32 cellular contexts compared by ENCODE assay signal in genomic region chr12:45816652-45817051, GRCh38.
"Had no signal": no experiment of that assay in that cellular context is flagged by ENCODE, and none has a peak within 500 bp of the region (broad histone marks: within the 10 kb centered on the region; RNA-seq: fewer than 3 reads in every experiment).

No MANE protein-coding gene starts in this region.

- ATAC-seq: activated CD4-positive, CD25-positive, alpha-beta regulatory T cell treated with anti-CD3 and anti-CD28 coated beads, Interleukin-2, amount 50 U/mL, for 24 hours; gastroesophageal sphincter; heart left ventricle; pancreas; sciatic nerve; stimulated activated naive CD8-positive, alpha-beta T cell treated with anti-CD3 and anti-CD28 coated beads, Interleukin-15, Interleukin-2, amounts not matched to agents 100 U/mL and 50 U/mL, for 24 hours had no signal

- H3K4me3 ChIP-seq: cardiac muscle cell, colonic mucosa, dorsolateral prefrontal cortex, gastroesophageal sphincter, heart left ventricle, pancreas, prostate gland, skin epidermis, testis, transverse colon had no signal

- DNase-seq: activated CD4-positive, alpha-beta memory T cell treated with anti-CD3 and anti-CD28 coated beads, Interleukin-2, amount 10 ng/mL, durations not matched to agents 7 days and 5 days; activated CD4-positive, alpha-beta T cell treated with anti-CD3 and anti-CD28 coated beads for 48 hours; activated CD8-positive, alpha-beta memory T cell treated with anti-CD3 and anti-CD28 coated beads, Interleukin-2, amount 50 U/mL, for 48 hours; activated gamma-delta T cell treated with Interleukin-2 at 50 U/mL for 16 hours; activated naive CD4-positive, alpha-beta T cell treated with anti-CD3 and anti-CD28 coated beads, Interleukin-2, amount 50 U/mL, for 16 hours; activated T-cell treated with anti-CD3 and anti-CD28 coated beads, Interleukin-2, amount 50 U/mL, for 24 hours; amygdala; cerebellar nuclear complex; colonic mucosa; dorsolateral prefrontal cortex; effector memory CD4-positive, alpha-beta T cell; heart left ventricle; naive B cell; nephron progenitor cell; nucleus accumbens; pancreas; retina; stimulated activated CD4-positive, alpha-beta T cell treated with anti-CD3 and anti-CD28 coated beads, Interleukin-12 subunit alpha, Interleukin-12 subunit beta, amount 100 ng/mL, for 4 hours; stimulated activated CD4-positive, alpha-beta T cell treated with anti-CD3 and anti-CD28 coated beads, Interleukin-4, amount 100 ng/mL, for 1 hour; stimulated activated naive CD8-positive, alpha-beta T cell treated with anti-CD3 and anti-CD28 coated beads, Interleukin-15, Interleukin-2, amounts not matched to agents 100 U/mL and 50 U/mL, for 24 hours; T-helper 9 cell; testis; transverse colon had no signal

- H3K4me3 Mint-ChIP-seq: activated CD4-positive, alpha-beta memory T cell treated with anti-CD3 and anti-CD28 coated beads, Interleukin-2, amount 10 ng/mL, durations not matched to agents 7 days and 5 days; activated T-cell treated with anti-CD3 and anti-CD28 coated beads, Interleukin-2, amount 50 U/mL, for 24 hours; mesothelial cell of epicardium; naive B cell; nephron progenitor cell; T-helper 1 cell treated with Interleukin-12 subunit alpha and Interleukin-12 subunit beta and Interleukin-4 antibody, amounts not matched to agents 30 μg/mL and 1 μg/mL, for 36 hours had no signal

- H3K9me3 ChIP-seq: colonic mucosa, gastroesophageal sphincter, heart left ventricle, pancreas, prostate gland, testis, transverse colon had no signal

- H3K4me1 ChIP-seq: colonic mucosa, heart left ventricle, pancreas, prostate gland, testis, transverse colon had no signal

- H3K4me1 Mint-ChIP-seq: activated CD4-positive, alpha-beta memory T cell treated with anti-CD3 and anti-CD28 coated beads, Interleukin-2, amount 10 ng/mL, durations not matched to agents 7 days and 5 days; naive B cell; nephron progenitor cell had no signal

- H3K27me3 ChIP-seq: cardiac muscle cell, colonic mucosa, dorsolateral prefrontal cortex, gastroesophageal sphincter, heart left ventricle, pancreas, testis, transverse colon had no signal

- H3K36me3 ChIP-seq: prostate gland had no signal

- H3K27ac Mint-ChIP-seq: activated CD4-positive, alpha-beta memory T cell treated with anti-CD3 and anti-CD28 coated beads, Interleukin-2, amount 10 ng/mL, durations not matched to agents 7 days and 5 days; activated T-cell treated with anti-CD3 and anti-CD28 coated beads, Interleukin-2, amount 50 U/mL, for 24 hours; mesothelial cell of epicardium; T-helper 1 cell treated with Interleukin-12 subunit alpha and Interleukin-12 subunit beta and Interleukin-4 antibody, amounts not matched to agents 30 μg/mL and 1 μg/mL, for 36 hours had no signal

- H3K27me3 Mint-ChIP-seq: activated CD4-positive, alpha-beta memory T cell treated with anti-CD3 and anti-CD28 coated beads, Interleukin-2, amount 10 ng/mL, durations not matched to agents 7 days and 5 days; activated T-cell treated with anti-CD3 and anti-CD28 coated beads, Interleukin-2, amount 50 U/mL, for 24 hours; naive B cell had no signal

- H3K27ac ChIP-seq: cardiac muscle cell, colonic mucosa, dorsolateral prefrontal cortex, gastroesophageal sphincter, heart left ventricle, pancreas, prostate gland, skin epidermis, testis, transverse colon, VCaP had no signal

- H3K9me3 Mint-ChIP-seq: activated CD4-positive, alpha-beta memory T cell treated with anti-CD3 and anti-CD28 coated beads, Interleukin-2, amount 10 ng/mL, durations not matched to agents 7 days and 5 days; activated T-cell treated with anti-CD3 and anti-CD28 coated beads, Interleukin-2, amount 50 U/mL, for 24 hours; mesothelial cell of epicardium; naive B cell; nephron progenitor cell; T-helper 1 cell treated with Interleukin-12 subunit alpha and Interleukin-12 subunit beta and Interleukin-4 antibody, amounts not matched to agents 30 μg/mL and 1 μg/mL, for 36 hours had no signal
